ENCODE assay signal across 8 cellular contexts in genomic region chr17:58960068-58960467, GRCh38.
DNase-seq lines count a peak whose midpoint lies in the region.

No MANE protein-coding gene starts in this region.

- DNase-seq in Ammon's horn (ENCODE audit: low spot score) (peak; percentile 15), HK-2 (ENCODE audit: unreplicated experiment) (peak; percentile 3), SK-MEL-5 (ENCODE audit: low read depth, low spot score) (peak; percentile 62), iPS-NIHi11 (ENCODE audit: low spot score) (peak; percentile 55), posterior cingulate gyrus (no peak), OCI-M2 (lab: John Stamatoyannopoulos, UW; ENCODE audit: unreplicated experiment) (no peak), SK-N-DZ (ENCODE audit: low spot score) (no peak)
- DNase-seq in stimulated activated CD4-positive, alpha-beta T cell treated with anti-CD3 and anti-CD28 coated beads, Interleukin-4, amount 100 ng/mL, for 24 hours = no peak

- intact Hi-C loops in posterior cingulate gyrus (cut with DNase I) = no loop called here

- in situ Hi-C loops in SK-MEL-5 (cut with HindIII; ENCODE audit: low pct_unique_long_range_greater_than_20kb, low sequenced_read_pairs) = no loop called here

Comparison
In these comparisons a context has a peak if more than half of its experiments do, and no peak if none do; other contexts are left out.
1. DNase-seq: peak in Ammon's horn (single experiment), HK-2 (single experiment), SK-MEL-5 (single experiment) and iPS-NIHi11 (single experiment); none in posterior cingulate gyrus (0 of 10), OCI-M2 (single experiment), SK-N-DZ (single experiment) and stimulated activated CD4-positive, alpha-beta T cell treated with anti-CD3 and anti-CD28 coated beads, Interleukin-4, amount 100 ng/mL, for 24 hours (single experiment).